Comparison of ENCODE assay signal across 1 cellular context in the genomic region with DNA sequence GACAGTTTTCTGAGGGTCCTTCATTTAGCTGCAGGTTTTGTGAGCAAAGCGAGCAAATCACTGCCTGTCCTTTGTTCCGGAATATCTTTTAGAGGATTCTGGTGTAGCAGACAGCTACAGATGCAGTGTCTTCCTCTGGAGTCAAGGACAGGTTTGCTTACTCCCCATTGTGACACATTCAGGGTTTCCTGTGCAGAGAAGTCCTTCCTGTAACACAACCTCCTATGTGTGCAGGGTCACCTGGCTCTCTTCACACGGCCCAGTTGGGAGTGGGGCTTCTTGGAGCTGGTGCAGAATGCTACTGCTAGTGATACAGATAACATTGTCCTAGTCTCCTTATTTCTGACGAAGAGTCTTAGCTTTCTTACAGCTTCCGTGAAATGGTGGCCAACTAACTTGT.
A peak's percentile ranks its signal among the peaks of the same experiment; 100 is the strongest.
TF ChIP-seq lines count a peak whose summit lies in the region.

No MANE protein-coding gene starts in this region.

TF ChIP-seq in HepG2, 621 proteins besides CTCF, POLR2A, EP300 and RAD21:
- TF ChIP-seq ZNF7 (CRISPR knock-in tag; IDR thresholded peaks at IDR 0.05) (no peak), SAP130 (CRISPR knock-in tag; IDR thresholded peaks at IDR 0.05; ENCODE audit: low read depth) (peak; percentile 62), FOSL2 (CRISPR knock-in tag; IDR thresholded peaks at IDR 0.05) (0 out of 2 replicates have a peak, but pooled peaks have one; percentile 11), FOXP1 (IDR thresholded peaks at IDR 0.05) (no peak), FOXP1 (CRISPR knock-in tag; IDR thresholded peaks at IDR 0.05) (0 out of 2 replicates have a peak, but pooled peaks have one; percentile 11), MED1 (CRISPR knock-in tag; IDR thresholded peaks at IDR 0.05) (0 out of 2 replicates have a peak, but pooled peaks have one; percentile 27), SIN3B (IDR thresholded peaks at IDR 0.05; ENCODE audit: low read length) (no peak), FOXO1 (CRISPR knock-in tag; IDR thresholded peaks at IDR 0.05) (peak; percentile 33; the same call in 1 of the 2 replicates), RFX1 (IDR thresholded peaks at IDR 0.05) (no peak), ZNF891 (CRISPR knock-in tag; IDR thresholded peaks at IDR 0.05) (no peak), GABPA (IDR thresholded peaks at IDR 0.05; ENCODE audit: low read depth, low read length) (peak; percentile 27; the same call in 1 of the 2 replicates), GABPA (CRISPR knock-in tag; IDR thresholded peaks at IDR 0.05; ENCODE audit: low read depth) (peak; percentile 81), NR2C2 (CRISPR knock-in tag; IDR thresholded peaks at IDR 0.05; ENCODE audit: borderline replicate concordance) (peak; percentile 81), ZNF326 (CRISPR knock-in tag; IDR thresholded peaks at IDR 0.05; ENCODE audit: borderline replicate concordance) (no peak), ETV5 (CRISPR knock-in tag; IDR thresholded peaks at IDR 0.05; ENCODE audit: borderline replicate concordance) (peak; percentile 68; the same call in 1 of the 2 replicates), CEBPG (CRISPR knock-in tag; IDR thresholded peaks at IDR 0.05) (no peak), RARA (CRISPR knock-in tag; IDR thresholded peaks at IDR 0.05) (peak; percentile 88), SALL1 (CRISPR knock-in tag; IDR thresholded peaks at IDR 0.05) (no peak), ZMYM4 (CRISPR knock-in tag; IDR thresholded peaks at IDR 0.05) (0 out of 2 replicates have a peak, but pooled peaks have one; percentile 17), CBX5 (CRISPR knock-in tag; IDR thresholded peaks at IDR 0.05; ENCODE audit: borderline replicate concordance) (no peak), NR2F6 (IDR thresholded peaks at IDR 0.05) (no peak), NR2F6 (CRISPR knock-in tag; IDR thresholded peaks at IDR 0.05) (peak; percentile 13; the same call in 1 of the 2 replicates), GABPB1 (CRISPR knock-in tag; IDR thresholded peaks at IDR 0.05) (peak; percentile 32; the same call in 1 of the 2 replicates), GTF2F1 (IDR thresholded peaks at IDR 0.05; ENCODE audit: low read length) (no peak), FOXA1 (IDR thresholded peaks at IDR 0.05) (no peak), FOXA1 (CRISPR knock-in tag; IDR thresholded peaks at IDR 0.05) (0 out of 2 replicates have a peak, but pooled peaks have one; percentile 14), POGZ (CRISPR knock-in tag; IDR thresholded peaks at IDR 0.05) (peak; percentile 42; the same call in 1 of the 2 replicates), PHB2 (IDR thresholded peaks at IDR 0.05; ENCODE audit: partially characterized antibody) (no peak), ZNF850 (CRISPR knock-in tag; conservative IDR thresholded peaks at IDR 0.05) (no peak)
- TF ChIP-seq, protein P1, sequence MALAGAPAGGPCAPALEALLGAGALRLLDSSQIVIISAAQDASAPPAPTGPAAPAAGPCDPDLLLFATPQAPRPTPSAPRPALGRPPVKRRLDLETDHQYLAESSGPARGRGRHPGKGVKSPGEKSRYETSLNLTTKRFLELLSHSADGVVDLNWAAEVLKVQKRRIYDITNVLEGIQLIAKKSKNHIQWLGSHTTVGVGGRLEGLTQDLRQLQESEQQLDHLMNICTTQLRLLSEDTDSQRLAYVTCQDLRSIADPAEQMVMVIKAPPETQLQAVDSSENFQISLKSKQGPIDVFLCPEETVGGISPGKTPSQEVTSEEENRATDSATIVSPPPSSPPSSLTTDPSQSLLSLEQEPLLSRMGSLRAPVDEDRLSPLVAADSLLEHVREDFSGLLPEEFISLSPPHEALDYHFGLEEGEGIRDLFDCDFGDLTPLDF (CRISPR knock-in tag; IDR thresholded peaks at IDR 0.05): no peak
- TF ChIP-seq, protein P2, sequence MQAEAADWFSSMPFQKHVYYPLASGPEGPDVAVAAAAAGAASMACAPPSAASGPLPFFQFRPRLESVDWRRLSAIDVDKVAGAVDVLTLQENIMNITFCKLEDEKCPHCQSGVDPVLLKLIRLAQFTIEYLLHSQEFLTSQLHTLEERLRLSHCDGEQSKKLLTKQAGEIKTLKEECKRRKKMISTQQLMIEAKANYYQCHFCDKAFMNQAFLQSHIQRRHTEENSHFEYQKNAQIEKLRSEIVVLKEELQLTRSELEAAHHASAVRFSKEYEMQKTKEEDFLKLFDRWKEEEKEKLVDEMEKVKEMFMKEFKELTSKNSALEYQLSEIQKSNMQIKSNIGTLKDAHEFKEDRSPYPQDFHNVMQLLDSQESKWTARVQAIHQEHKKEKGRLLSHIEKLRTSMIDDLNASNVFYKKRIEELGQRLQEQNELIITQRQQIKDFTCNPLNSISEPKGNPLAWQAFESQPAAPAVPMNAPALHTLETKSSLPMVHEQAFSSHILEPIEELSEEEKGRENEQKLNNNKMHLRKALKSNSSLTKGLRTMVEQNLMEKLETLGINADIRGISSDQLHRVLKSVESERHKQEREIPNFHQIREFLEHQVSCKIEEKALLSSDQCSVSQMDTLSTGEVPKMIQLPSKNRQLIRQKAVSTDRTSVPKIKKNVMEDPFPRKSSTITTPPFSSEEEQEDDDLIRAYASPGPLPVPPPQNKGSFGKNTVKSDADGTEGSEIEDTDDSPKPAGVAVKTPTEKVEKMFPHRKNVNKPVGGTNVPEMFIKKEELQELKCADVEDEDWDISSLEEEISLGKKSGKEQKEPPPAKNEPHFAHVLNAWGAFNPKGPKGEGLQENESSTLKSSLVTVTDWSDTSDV (CRISPR knock-in tag; IDR thresholded peaks at IDR 0.05): no peak
- TF ChIP-seq, protein P3, sequence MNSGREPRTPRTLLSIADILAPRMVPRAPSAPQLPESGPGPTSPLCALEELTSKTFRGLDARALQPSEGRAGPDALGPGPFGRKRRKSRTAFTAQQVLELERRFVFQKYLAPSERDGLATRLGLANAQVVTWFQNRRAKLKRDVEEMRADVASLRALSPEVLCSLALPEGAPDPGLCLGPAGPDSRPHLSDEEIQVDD (CRISPR knock-in tag; IDR thresholded peaks at IDR 0.05; ENCODE audit: borderline replicate concordance): no peak
- TF ChIP-seq, protein P4, sequence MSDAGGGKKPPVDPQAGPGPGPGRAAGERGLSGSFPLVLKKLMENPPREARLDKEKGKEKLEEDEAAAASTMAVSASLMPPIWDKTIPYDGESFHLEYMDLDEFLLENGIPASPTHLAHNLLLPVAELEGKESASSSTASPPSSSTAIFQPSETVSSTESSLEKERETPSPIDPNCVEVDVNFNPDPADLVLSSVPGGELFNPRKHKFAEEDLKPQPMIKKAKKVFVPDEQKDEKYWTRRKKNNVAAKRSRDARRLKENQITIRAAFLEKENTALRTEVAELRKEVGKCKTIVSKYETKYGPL (CRISPR knock-in tag; IDR thresholded peaks at IDR 0.05): no peak
- TF ChIP-seq, protein P5, sequence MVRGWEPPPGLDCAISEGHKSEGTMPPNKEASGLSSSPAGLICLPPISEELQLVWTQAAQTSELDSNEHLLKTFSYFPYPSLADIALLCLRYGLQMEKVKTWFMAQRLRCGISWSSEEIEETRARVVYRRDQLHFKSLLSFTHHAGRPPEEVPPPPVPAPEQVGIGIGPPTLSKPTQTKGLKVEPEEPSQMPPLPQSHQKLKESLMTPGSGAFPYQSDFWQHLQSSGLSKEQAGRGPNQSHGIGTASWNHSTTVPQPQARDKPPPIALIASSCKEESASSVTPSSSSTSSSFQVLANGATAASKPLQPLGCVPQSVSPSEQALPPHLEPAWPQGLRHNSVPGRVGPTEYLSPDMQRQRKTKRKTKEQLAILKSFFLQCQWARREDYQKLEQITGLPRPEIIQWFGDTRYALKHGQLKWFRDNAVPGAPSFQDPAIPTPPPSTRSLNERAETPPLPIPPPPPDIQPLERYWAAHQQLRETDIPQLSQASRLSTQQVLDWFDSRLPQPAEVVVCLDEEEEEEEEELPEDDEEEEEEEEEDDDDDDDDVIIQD (CRISPR knock-in tag; IDR thresholded peaks at IDR 0.05; ENCODE audit: low read depth): peak; percentile 51; the same call in 1 of the 2 replicates
TF ChIP-seq in HepG2: peak in this region for 15.
